In the genomic region with DNA sequence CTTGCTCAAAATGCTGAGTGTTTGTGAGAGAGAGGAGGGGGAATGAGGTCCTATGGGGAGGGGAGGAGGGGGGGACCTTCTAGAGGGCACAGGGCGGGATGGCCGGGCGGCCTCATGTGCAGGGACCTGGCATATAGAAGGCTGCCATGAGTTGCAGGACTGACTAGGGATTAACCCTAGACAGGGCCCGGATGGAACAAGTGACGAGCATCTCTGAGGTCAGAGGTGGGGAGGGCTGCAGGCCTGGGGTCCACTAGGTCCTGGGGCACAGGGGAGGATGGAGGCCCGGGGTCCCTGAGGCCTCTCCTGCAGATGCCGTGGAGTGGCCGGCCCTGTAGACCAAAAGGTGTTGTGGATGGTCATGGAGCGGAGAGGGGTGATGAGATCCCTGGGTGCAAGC, we compare ENCODE assay signal across 24 cellular contexts.
"Had no signal": no experiment of that assay in that cellular context is flagged by ENCODE, and none has a peak within 500 bp of the region (broad histone marks: within the 10 kb centered on the region; RNA-seq: fewer than 3 reads in every experiment).

No MANE protein-coding gene starts in this region.

- H2AFZ ChIP-seq: hepatocyte, parathyroid adenoma had no signal

- H3K27ac ChIP-seq: colonic mucosa, esophagus muscularis mucosa, foreskin keratinocyte, gastroesophageal sphincter, heart left ventricle, hepatocyte, neutrophil, parathyroid adenoma, right lobe of liver, stomach, thyroid gland, uterus had no signal

- H3K9ac ChIP-seq: parathyroid adenoma had no signal

- H3K4me1 ChIP-seq: colonic mucosa, esophagus muscularis mucosa, foreskin keratinocyte, gastroesophageal sphincter, parathyroid adenoma, right lobe of liver, thyroid gland, uterus had no signal

- ATAC-seq: foreskin keratinocyte; gastroesophageal sphincter; heart left ventricle; left lobe of liver; naive thymus-derived CD8-positive, alpha-beta T cell; right lobe of liver had no signal

- H3K9me3 ChIP-seq: colonic mucosa, esophagus muscularis mucosa, gastroesophageal sphincter, heart left ventricle, neutrophil, right lobe of liver, stomach, thyroid gland, uterus had no signal

- DNase-seq: colonic mucosa; dermis blood vessel endothelial cell; effector memory CD4-positive, alpha-beta T cell; foreskin keratinocyte; heart left ventricle; kidney; mesenchymal stem cell; midbrain; naive thymus-derived CD8-positive, alpha-beta T cell; right lobe of liver; small intestine; stimulated activated CD4-positive, alpha-beta T cell treated with anti-CD3 and anti-CD28 coated beads, Interleukin-15, amount 100 ng/mL, for 24 hours; stimulated activated CD4-positive, alpha-beta T cell treated with anti-CD3 and anti-CD28 coated beads, Interleukin-4, amount 100 ng/mL, for 1 hour; stimulated activated CD8-positive, alpha-beta memory T cell treated with anti-CD3 and anti-CD28 coated beads, Interleukin-4, amount 100 ng/mL, for 48 hours; stimulated activated naive CD4-positive, alpha-beta T cell treated with Interleukin-2 at 50 U/mL for 16 hours; stomach; thyroid gland; uterus had no signal

- H3K4me2 ChIP-seq: hepatocyte had no signal

- H3K79me2 ChIP-seq: hepatocyte, parathyroid adenoma had no signal

- H3K4me3 ChIP-seq: colonic mucosa, esophagus muscularis mucosa, gastroesophageal sphincter, heart left ventricle, hepatocyte, right lobe of liver, stomach, thyroid gland, uterus had no signal

- H3K36me3 ChIP-seq: colonic mucosa, esophagus muscularis mucosa, gastroesophageal sphincter, heart left ventricle, neutrophil, right lobe of liver, stomach, thyroid gland, uterus had no signal

- H3K27me3 ChIP-seq: colonic mucosa, hepatocyte, right lobe of liver, thyroid gland, uterus had no signal
